In the genomic region with DNA sequence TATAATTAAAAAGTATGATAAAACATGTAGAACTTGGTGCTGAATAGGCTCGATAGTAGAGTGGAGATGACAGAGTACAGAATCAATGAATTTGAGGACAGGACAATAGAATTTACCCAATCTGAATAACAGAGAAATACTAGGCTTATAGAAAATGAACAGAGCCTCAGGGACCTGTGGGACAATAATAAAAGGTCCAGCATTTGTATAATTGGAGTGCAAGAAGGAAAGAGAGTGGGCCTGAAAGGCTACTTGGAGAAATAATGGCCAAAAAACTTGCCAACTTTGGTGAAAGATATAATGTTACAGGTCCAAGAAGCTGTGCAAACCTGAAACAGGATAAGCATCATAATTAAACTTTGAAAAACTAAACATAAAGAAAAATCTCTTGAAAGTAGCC, we compare ENCODE assay signal across 24 cellular contexts.
"Had no signal": no experiment of that assay in that cellular context is flagged by ENCODE, and none has a peak within 500 bp of the region (broad histone marks: within the 10 kb centered on the region; RNA-seq: fewer than 3 reads in every experiment).

No MANE protein-coding gene starts in this region.

- H3K36me3 ChIP-seq: esophagus muscularis mucosa, esophagus squamous epithelium, gastrocnemius medialis, gastroesophageal sphincter, heart left ventricle, heart right ventricle had no signal

- H3K27ac ChIP-seq: coronary artery, dorsolateral prefrontal cortex, epithelial cell of prostate, esophagus muscularis mucosa, esophagus squamous epithelium, foreskin keratinocyte, gastrocnemius medialis, gastroesophageal sphincter, heart left ventricle, heart right ventricle, hepatocyte had no signal

- H3K4me1 ChIP-seq: esophagus muscularis mucosa, esophagus squamous epithelium, foreskin keratinocyte, gastrocnemius medialis, gastroesophageal sphincter had no signal

- H3K9me3 Mint-ChIP-seq: effector memory CD8-positive, alpha-beta T cell had no signal

- H3K4me3 Mint-ChIP-seq: dendritic cell treated with granulocyte-macrophage colony-stimulating factor and Interleukin-4, amounts not matched to agents 40 ng/mL and 50 ng/mL, for 4 days; effector memory CD8-positive, alpha-beta T cell had no signal

- ATAC-seq: effector memory CD8-positive, alpha-beta T cell; esophagus mucosa; foreskin keratinocyte; gastrocnemius medialis; gastroesophageal sphincter; heart left ventricle; heart right ventricle had no signal

- DNase-seq: cortex of kidney; dermis blood vessel endothelial cell; dorsolateral prefrontal cortex; effector CD4-positive, alpha-beta T cell; effector CD8-positive, alpha-beta T cell; effector memory CD4-positive, alpha-beta T cell; effector memory CD8-positive, alpha-beta T cell; erythroblast; esophagus squamous epithelium; foreskin fibroblast; foreskin keratinocyte; foreskin melanocyte; gastrocnemius medialis; glutamatergic neuron; head of caudate nucleus; heart left ventricle; heart right ventricle had no signal

- H3K27ac Mint-ChIP-seq: dendritic cell treated with granulocyte-macrophage colony-stimulating factor and Interleukin-4, amounts not matched to agents 40 ng/mL and 50 ng/mL, for 4 days; effector memory CD8-positive, alpha-beta T cell had no signal

- H3K27me3 ChIP-seq: esophagus muscularis mucosa, esophagus squamous epithelium, foreskin keratinocyte, gastrocnemius medialis, gastroesophageal sphincter, heart left ventricle, heart right ventricle, hepatocyte had no signal

- H3K27me3 Mint-ChIP-seq: dendritic cell treated with granulocyte-macrophage colony-stimulating factor and Interleukin-4, amounts not matched to agents 40 ng/mL and 50 ng/mL, for 4 days had no signal

- H3K9me3 ChIP-seq: esophagus squamous epithelium, gastrocnemius medialis had no signal

- H3K4me3 ChIP-seq: coronary artery, dorsolateral prefrontal cortex, esophagus muscularis mucosa, esophagus squamous epithelium, gastrocnemius medialis, gastroesophageal sphincter, heart left ventricle, heart right ventricle, hepatocyte had no signal
